In genomic region chr12:28872654-28873268, GRCh38 we compare ENCODE assay signal across 8 cellular contexts.
DNase-seq lines count a peak whose midpoint lies in the region; ATAC-seq, FAIRE-seq and TF ChIP-seq lines count a peak whose summit lies in the region.

No MANE protein-coding gene starts in this region.

- TF ChIP-seq POLR2A in A549 (IDR thresholded peaks at IDR 0.05; ENCODE audit: low read length) (no peak), breast epithelium (IDR thresholded peaks at IDR 0.05) (no peak), upper lobe of left lung (IDR thresholded peaks at IDR 0.05) (no peak), lower leg skin (IDR thresholded peaks at IDR 0.05) (no peak)

- intact Hi-C loops in breast epithelium (cut with DNase I; ENCODE audit: low total_unique reads) (no loop called here), lower leg skin (cut with DNase I; ENCODE audit: low total_unique reads) (no loop called here)

- 13% methylated on average over 7 of the region's 7 CpGs for WGBS in A549 (ENCODE audit: missing lambda C conversion rate)
- 38 to 46% methylated on average over 7 of the region's 7 CpGs for WGBS in upper lobe of left lung, 2 donors
- 72% methylated on average over 7 of the region's 7 CpGs for WGBS in lower leg skin, 2 donors

- peak; percentile 89 to 90 for TF ChIP-seq RAD21 in A549 (conservative IDR thresholded peaks at IDR 0.05 in 1 of 2, IDR thresholded peaks at IDR 0.05 in 1 of 2)

- no peaks in the 10 kb centered on the region for H3K27me3 ChIP-seq in breast epithelium
- H3K27me3 ChIP-seq in upper lobe of left lung = no peaks in the 10 kb centered on the region

- DNase-seq in A549 (ENCODE audit: low read depth in 1 of 2, low spot score in 1 of 2) (peak; percentile 48 to 69), GM12865 (ENCODE audit: low read depth) (peak; percentile 55), NCI-H774 (lab: John Stamatoyannopoulos, UW) (peak; percentile 20), breast epithelium (ENCODE audit: low spot score in 2 of 2) (no peak), kidney tubule cell (ENCODE audit: low spot score) (peak; percentile 66), upper lobe of left lung (no peak), lower leg skin (ENCODE audit: low spot score in 2 of 2) (no peak)

- H3K27ac ChIP-seq in A549 (no peak overlapping the region), breast epithelium (no peak overlapping the region), upper lobe of left lung (no peak overlapping the region)

- TF ChIP-seq EP300 in A549 (IDR thresholded peaks at IDR 0.05) (no peak), upper lobe of left lung (IDR thresholded peaks at IDR 0.05) (no peak)

- H3K4me2 ChIP-seq in A549 = no peak overlapping the region

- peaks cover 7% of the 10 kb centered on the region; the same call in 1 of the 3 replicates for H3K4me1 ChIP-seq in A549
- no peaks in the 10 kb centered on the region for H3K4me1 ChIP-seq in breast epithelium
- peaks cover 0 to 8% (median 0%) of the 10 kb centered on the region in 4 donors for H3K4me1 ChIP-seq in upper lobe of left lung

- no peak overlapping the region for H3K4me3 ChIP-seq in A549
- H3K4me3 ChIP-seq in GM12865 (ENCODE audit: low read depth, low read length) = no peak overlapping the region
- H3K4me3 ChIP-seq in breast epithelium = no peak overlapping the region
- no peak overlapping the region for H3K4me3 ChIP-seq in upper lobe of left lung
- H3K4me3 ChIP-seq in lower leg skin (ENCODE audit: low read depth, poor library complexity, severe bottlenecking) = no peak overlapping the region

- ATAC-seq in A549 (peak; percentile 84 to 93; a peak in 5 of 6 replicates), HG03439 (IDR thresholded peaks at IDR 0.05; ENCODE audit: unreplicated experiment) (peak; percentile 67), upper lobe of left lung (ENCODE audit: low FRiP score in 2 of 2) (no peak)

- H3K36me3 ChIP-seq in breast epithelium (no peaks in the 10 kb centered on the region), upper lobe of left lung (no peaks in the 10 kb centered on the region)

- CTCF ChIA-PET in A549 (lab: Yijun Ruan, JAX) = interaction anchor here (0.6 to 3.4 kb wide), 33 partner anchors 10 to 1139 kb away, joined by 3 to 22 read pairs (median 3); partner anchors contain the start of genes CCDC91 and PTHLH

- no peak for FAIRE-seq in A549 (lab: Jason Lieb, UNC)

- no peaks in the 10 kb centered on the region for H3K9me3 ChIP-seq in A549
- H3K9me3 ChIP-seq in breast epithelium = no peaks in the 10 kb centered on the region
- H3K9me3 ChIP-seq in upper lobe of left lung = no peaks in the 10 kb centered on the region

- TF ChIP-seq CTCF in A549 (IDR thresholded peaks at IDR 0.05) (peak; percentile 71), GM12865 (IDR thresholded peaks at IDR 0.05; ENCODE audit: insufficient read depth, low read depth, low read length, missing control alignments) (peak; percentile 83), breast epithelium (IDR thresholded peaks at IDR 0.05) (peak in 2 of 3 donors; percentile 39 to 56), upper lobe of left lung (IDR thresholded peaks at IDR 0.05) (peak; percentile 31 to 68 (median 50)), lower leg skin (IDR thresholded peaks at IDR 0.05) (no peak)

- POLR2A ChIA-PET in A549 (lab: Yijun Ruan, JAX) = interaction anchor here (1.0 to 1.1 kb wide), 2 partner anchors 682 to 903 kb away, joined by 4 to 7 read pairs; partner anchors contain the start of gene CCDC91

TF ChIP-seq in A549, 52 proteins besides CTCF, POLR2A, EP300 and RAD21:
- TF ChIP-seq SMC3 (IDR thresholded peaks at IDR 0.05) (peak; percentile 72), ATOH8 (CRISPR knock-in tag; IDR thresholded peaks at IDR 0.05; ENCODE audit: low read depth) (no peak), JUN (IDR thresholded peaks at IDR 0.05) (no peak), HMGXB4 (CRISPR knock-in tag; IDR thresholded peaks at IDR 0.05; ENCODE audit: borderline replicate concordance) (no peak)

Comparison
In these comparisons a context has a peak if more than half of its experiments do, and no peak if none do; other contexts are left out.
1. ATAC-seq: peak in A549 (2 of 2) and HG03439 (single experiment); none in upper lobe of left lung (0 of 2).
2. DNase-seq: peak in A549 (2 of 2), GM12865 (single experiment), NCI-H774 (single experiment) and kidney tubule cell (single experiment); none in breast epithelium (0 of 2), upper lobe of left lung (0 of 2) and lower leg skin (0 of 2).
3. CTCF ChIP-seq: peak in A549 (single experiment), GM12865 (single experiment), breast epithelium (2 of 3) and upper lobe of left lung (6 of 6); none in lower leg skin (0 of 3).